Comparison of ENCODE assay signal across 8 cellular contexts in the genomic region with DNA sequence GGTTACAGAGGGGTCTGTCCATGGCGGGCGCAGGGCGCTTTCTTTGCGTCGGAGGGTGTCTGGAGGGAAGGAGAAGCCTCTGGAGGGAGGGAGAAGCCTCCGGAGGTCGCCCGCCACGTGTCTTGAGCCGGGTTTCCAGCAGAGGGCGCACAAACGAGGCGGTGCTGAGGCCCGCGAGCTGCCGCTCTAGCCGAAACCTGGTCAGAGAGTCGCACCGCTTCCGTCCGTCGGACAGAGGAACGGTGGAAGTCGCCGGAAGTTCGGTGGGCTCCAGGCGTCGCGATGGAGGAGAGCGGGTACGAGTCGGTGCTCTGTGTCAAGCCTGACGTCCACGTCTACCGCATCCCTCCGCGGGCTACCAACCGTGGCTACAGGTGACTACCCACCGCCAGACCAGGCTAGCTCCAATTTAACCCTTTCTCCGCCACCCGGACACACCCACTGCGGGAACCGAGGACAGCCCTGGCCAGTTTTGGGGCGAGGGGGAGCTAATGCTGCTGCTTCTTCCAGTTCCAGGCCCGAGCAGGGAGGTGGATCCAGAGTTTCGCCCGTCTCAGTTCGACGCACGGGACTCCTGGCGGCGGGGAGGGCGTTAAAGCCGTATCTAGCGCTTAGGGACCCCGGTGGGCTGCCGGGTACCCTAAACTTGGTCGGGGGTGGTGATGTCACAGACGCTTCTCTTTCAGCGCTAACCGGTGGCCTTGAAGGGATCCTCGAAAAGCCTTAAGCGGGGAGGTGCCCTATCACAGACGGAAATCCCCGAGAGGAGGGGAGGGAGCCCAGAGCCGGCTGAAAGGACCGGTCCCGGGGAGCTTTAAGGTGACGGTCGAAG. TPM values are rescaled to one million over a fixed set of nuclear protein-coding genes. Genes with fewer than 3 reads are reported as not detected.
DNase-seq lines count a peak whose midpoint lies in the region; ATAC-seq and TF ChIP-seq lines count a peak whose summit lies in the region.

A gene with protein sequence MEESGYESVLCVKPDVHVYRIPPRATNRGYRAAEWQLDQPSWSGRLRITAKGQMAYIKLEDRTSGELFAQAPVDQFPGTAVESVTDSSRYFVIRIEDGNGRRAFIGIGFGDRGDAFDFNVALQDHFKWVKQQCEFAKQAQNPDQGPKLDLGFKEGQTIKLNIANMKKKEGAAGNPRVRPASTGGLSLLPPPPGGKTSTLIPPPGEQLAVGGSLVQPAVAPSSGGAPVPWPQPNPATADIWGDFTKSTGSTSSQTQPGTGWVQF (plus strand): TSS at position 245 of the 832 bp plus-strand sequence. CDS start 38 bp downstream, at position 283.

- H3K4me3 ChIP-seq in choroid plexus epithelial cell (ENCODE audit: low read depth, low read length) = peak within 1 kb of the TSS; percentile 99

- peak; percentile 74 for ATAC-seq in HG03442 (IDR thresholded peaks at IDR 0.05; ENCODE audit: unreplicated experiment)
- peak; percentile 91 for ATAC-seq in activated CD4-positive, alpha-beta T cell treated with anti-CD3 and anti-CD28 coated beads for 36 hours

- H3K9me3 Mint-ChIP-seq in activated CD4-positive, alpha-beta T cell treated with anti-CD3 and anti-CD28 coated beads for 36 hours (ENCODE audit: low read depth) = no peaks in the 10 kb centered on the region

- POLR2A ChIA-PET in activated CD4-positive, alpha-beta T cell treated with anti-CD3 and anti-CD28 coated beads for 36 hours (lab: Charles Lee) = interaction anchor here (0.6 to 1.1 kb wide), 8 partner anchors 9 to 1321 kb away, joined by 3 to 5 read pairs (median 4); a partner anchor contains a TSS

- peak; percentile 94 for DNase-seq in Ammon's horn (ENCODE audit: low spot score)
- DNase-seq in NCI-H524 (lab: John Stamatoyannopoulos, UW) = peak; percentile 78 to 90
- peak; percentile 97 for DNase-seq in activated CD4-positive, alpha-beta T cell treated with anti-CD3 and anti-CD28 coated beads for 36 hours
- peak; percentile 95 for DNase-seq in choroid plexus epithelial cell (ENCODE audit: low read depth)
- DNase-seq in kidney glomerular epithelial cell (lab: John Stamatoyannopoulos, UW) = peak; percentile 89
- DNase-seq in stimulated activated CD4-positive, alpha-beta T cell treated with anti-CD3 and anti-CD28 coated beads, Interleukin-15, amount 100 ng/mL, for 48 hours (ENCODE audit: low read depth in 2 of 2) = peak; percentile 86 to 96

- peaks cover 20% of the 10 kb centered on the region for H3K36me3 Mint-ChIP-seq in activated CD4-positive, alpha-beta T cell treated with anti-CD3 and anti-CD28 coated beads for 36 hours (ENCODE audit: low read depth)

- peak within 1 kb of the TSS; percentile 96 for H3K27ac Mint-ChIP-seq in activated CD4-positive, alpha-beta T cell treated with anti-CD3 and anti-CD28 coated beads for 36 hours

- no peaks in the 10 kb centered on the region for H3K27me3 Mint-ChIP-seq in activated CD4-positive, alpha-beta T cell treated with anti-CD3 and anti-CD28 coated beads for 36 hours

- peak; percentile 94 for TF ChIP-seq POLR2A in GM19193 (IDR thresholded peaks at IDR 0.05; ENCODE audit: extremely low read depth, insufficient read depth, insufficient read length)

- CTCF ChIA-PET in activated CD4-positive, alpha-beta T cell treated with anti-CD3 and anti-CD28 coated beads for 36 hours (lab: Charles Lee) = interaction anchor here (0.6 to 2.6 kb wide), 16 partner anchors 8 to 225 kb away, joined by 3 to 17 read pairs (median 4); no protein-coding TSS in a partner anchor

- peak within 1 kb of the TSS; percentile 81 for H3K4me3 Mint-ChIP-seq in activated CD4-positive, alpha-beta T cell treated with anti-CD3 and anti-CD28 coated beads for 36 hours

- intact Hi-C loops in activated CD4-positive, alpha-beta T cell treated with anti-CD3 and anti-CD28 coated beads for 36 hours (cut with DNase I, micrococcal nuclease) = loop anchor here (1.0 to 5.0 kb wide), 11 partner anchors 20 to 913 kb away; a partner anchor contains a TSS

- peaks cover 36% of the 10 kb centered on the region for H3K4me1 Mint-ChIP-seq in activated CD4-positive, alpha-beta T cell treated with anti-CD3 and anti-CD28 coated beads for 36 hours

- peak; percentile 84 for TF ChIP-seq CTCF in choroid plexus epithelial cell (conservative IDR thresholded peaks at IDR 0.05; ENCODE audit: low read depth, low read length)

RNA-seq across cellular contexts. Expression of the gene that starts here (rescaled TPM):
- 10 to 100 TPM; 46.5 to 54.2 TPM for total RNA-seq in activated CD4-positive, alpha-beta T cell treated with anti-CD3 and anti-CD28 coated beads for 36 hours

Comparison
In these comparisons a context has a peak if more than half of its experiments do, and no peak if none do; other contexts are left out.
1. Peak in every context shown above with its lines: DNase-seq, ATAC-seq and H3K4me3 ChIP-seq.